Comparison of ENCODE assay signal across 8 cellular contexts in genomic region chr9:22447607-22448305, GRCh38. TPM values are rescaled to one million over a fixed set of nuclear protein-coding genes. Genes with fewer than 3 reads are reported as not detected.
DNase-seq lines count a peak whose midpoint lies in the region; ATAC-seq and TF ChIP-seq lines count a peak whose summit lies in the region.

No MANE protein-coding gene starts in this region.

- H3K9me3 ChIP-seq in liver (ENCODE audit: control insufficient read depth in 4 of 4, low read length in 3 of 4), result no peaks in the 10 kb centered on the region
- no peaks in the 10 kb centered on the region for H3K9me3 ChIP-seq in suprapubic skin

- H3K36me3 ChIP-seq in brain microvascular endothelial cell (replicated peaks) (no peaks in the 10 kb centered on the region), liver (ENCODE audit: control insufficient read depth in 4 of 4, insufficient read depth in 3 of 4, low read depth in 1 of 4, low read length in 3 of 4) (peaks cover 0 to 4% (median 0%) of the 10 kb centered on the region in 4 donors), suprapubic skin (no peaks in the 10 kb centered on the region)

- no peak for TF ChIP-seq RAD21 in liver (IDR thresholded peaks at IDR 0.05)

- TF ChIP-seq POLR2A in suprapubic skin (IDR thresholded peaks at IDR 0.05), result no peak

- no peak for ATAC-seq in natural killer cell treated with Interleukin-12 subunit alpha and Interleukin-12 subunit beta and Interleukin-15 and Interleukin-18, amount 100 ng/mL, for 72 hours
- ATAC-seq in HG03139 (IDR thresholded peaks at IDR 0.05; ENCODE audit: unreplicated experiment), result no peak

- H3K9me3 Mint-ChIP-seq in natural killer cell treated with Interleukin-12 subunit alpha and Interleukin-12 subunit beta and Interleukin-15 and Interleukin-18, amount 100 ng/mL, for 72 hours, result no peaks in the 10 kb centered on the region

- 8% methylated on average over 17 of the region's 17 CpGs for WGBS in liver
- 39% methylated on average over 12 of the region's 17 CpGs for WGBS in suprapubic skin

- DNase-seq in NCI-H1092 treated with DMSO at 0.1 percent for 48 hours (lab: John Stamatoyannopoulos, UW) (peak; percentile 60), NCI-H1092 (lab: John Stamatoyannopoulos, UW) (no peak), brain microvascular endothelial cell (no peak), suprapubic skin (ENCODE audit: low spot score in 2 of 2) (no peak), SIG-M5 treated with dmso at 0.1 percent for 504 hours (lab: John Stamatoyannopoulos, UW; ENCODE audit: unreplicated experiment) (no peak)
- DNase-seq in natural killer cell treated with Interleukin-12 subunit alpha and Interleukin-12 subunit beta and Interleukin-15 and Interleukin-18, amount 100 ng/mL, for 72 hours (ENCODE audit: low spot score), result no peak

- peaks cover 3 to 5% of the 10 kb centered on the region in 2 donors for H3K4me1 Mint-ChIP-seq in natural killer cell treated with Interleukin-12 subunit alpha and Interleukin-12 subunit beta and Interleukin-15 and Interleukin-18, amount 100 ng/mL, for 72 hours (ENCODE audit: low read depth in 2 of 2)

- H3K4me3 Mint-ChIP-seq in natural killer cell treated with Interleukin-12 subunit alpha and Interleukin-12 subunit beta and Interleukin-15 and Interleukin-18, amount 100 ng/mL, for 72 hours, result no peak overlapping the region

- peak overlapping the region; percentile 90 to 99 for H3K9ac ChIP-seq in liver (ENCODE audit: low read depth in 1 of 2, low read length in 2 of 2)

- peaks cover 0 to 35% (median 20%) of the 10 kb centered on the region in 4 donors for H3K4me1 ChIP-seq in liver (ENCODE audit: control insufficient read depth in 4 of 4, insufficient read depth in 4 of 4, low read length in 3 of 4)
- peaks cover 13% of the 10 kb centered on the region for H3K4me1 ChIP-seq in suprapubic skin

- peak overlapping the region; percentile 72 for H3K4me3 ChIP-seq in brain microvascular endothelial cell (ENCODE audit: low read depth, low read length)
- H3K4me3 ChIP-seq in liver (ENCODE audit: low read depth in 1 of 3, low read length in 3 of 3), result peak overlapping the region; percentile 56 to 99 (median 68)
- peak overlapping the region; percentile 68 for H3K4me3 ChIP-seq in suprapubic skin

- H3K36me3 Mint-ChIP-seq in natural killer cell treated with Interleukin-12 subunit alpha and Interleukin-12 subunit beta and Interleukin-15 and Interleukin-18, amount 100 ng/mL, for 72 hours, result no peaks in the 10 kb centered on the region

- H3K27ac ChIP-seq in brain microvascular endothelial cell (no peak overlapping the region), liver (ENCODE audit: low read depth in 1 of 2, low read length in 2 of 2) (peak overlapping the region; percentile 97 to 98), suprapubic skin (peak overlapping the region; percentile 69)

- TF ChIP-seq CTCF in brain microvascular endothelial cell (IDR thresholded peaks at IDR 0.05; ENCODE audit: low read depth, low read length, missing control alignments), result no peak
- TF ChIP-seq CTCF in liver (IDR thresholded peaks at IDR 0.05; ENCODE audit: low read depth, low read length, missing input control), result no peak
- TF ChIP-seq CTCF in suprapubic skin (IDR thresholded peaks at IDR 0.05), result no peak

- H3K27me3 ChIP-seq in brain microvascular endothelial cell (replicated peaks) (peaks cover 15% of the 10 kb centered on the region), liver (ENCODE audit: control insufficient read depth in 4 of 4, insufficient read depth in 4 of 4, low read length in 3 of 4) (no peaks in the 10 kb centered on the region), suprapubic skin (peaks cover 26% of the 10 kb centered on the region)

- no peak for TF ChIP-seq EP300 in suprapubic skin (IDR thresholded peaks at IDR 0.05)

- peaks cover 26 to 53% of the 10 kb centered on the region in 2 donors for H3K27me3 Mint-ChIP-seq in natural killer cell treated with Interleukin-12 subunit alpha and Interleukin-12 subunit beta and Interleukin-15 and Interleukin-18, amount 100 ng/mL, for 72 hours

- H3K27ac Mint-ChIP-seq in natural killer cell treated with Interleukin-12 subunit alpha and Interleukin-12 subunit beta and Interleukin-15 and Interleukin-18, amount 100 ng/mL, for 72 hours, result no peak overlapping the region

- in situ Hi-C loops in brain microvascular endothelial cell (cut with HindIII; ENCODE audit: low pct_ligation_motif_present, low sequenced_read_pairs), result no loop called here

TF ChIP-seq in liver, 16 proteins besides CTCF, POLR2A, EP300 and RAD21:
- peak; percentile 90 for TF ChIP-seq YY1 (IDR thresholded peaks at IDR 0.05)
- no peak for TF ChIP-seq HNF4G (IDR thresholded peaks at IDR 0.05)
- TF ChIP-seq REST (IDR thresholded peaks at IDR 0.05), result peak; percentile 65
- TF ChIP-seq TAF1 (conservative IDR thresholded peaks at IDR 0.05), result peak; percentile 64
- no peak for TF ChIP-seq FOXA2 (IDR thresholded peaks at IDR 0.05)
- no peak for TF ChIP-seq GABPA (IDR thresholded peaks at IDR 0.05 in 1 of 2, conservative IDR thresholded peaks at IDR 0.05 in 1 of 2)
- TF ChIP-seq RXRA (IDR thresholded peaks at IDR 0.05), result peak in 1 of 2 donors; percentile 11

RNA-seq across cellular contexts. Expression of gene DMRTA1, which starts 1.1 kb away (rescaled TPM):
- total RNA-seq in liver (10 to 100 TPM in 1 of 2 donors, 1 to 10 TPM in 1; 1.4 to 11.6 TPM), suprapubic skin (under 1 TPM; 0.08 to 0.96 (median 0.22) TPM)
- 1 to 10 TPM; 4.2 to 4.7 TPM for polyA plus RNA-seq in liver
- total RNA-seq in natural killer cell treated with Interleukin-12 subunit alpha and Interleukin-12 subunit beta and Interleukin-15 and Interleukin-18, amount 100 ng/mL, for 72 hours, result not detected
